In the genomic region with DNA sequence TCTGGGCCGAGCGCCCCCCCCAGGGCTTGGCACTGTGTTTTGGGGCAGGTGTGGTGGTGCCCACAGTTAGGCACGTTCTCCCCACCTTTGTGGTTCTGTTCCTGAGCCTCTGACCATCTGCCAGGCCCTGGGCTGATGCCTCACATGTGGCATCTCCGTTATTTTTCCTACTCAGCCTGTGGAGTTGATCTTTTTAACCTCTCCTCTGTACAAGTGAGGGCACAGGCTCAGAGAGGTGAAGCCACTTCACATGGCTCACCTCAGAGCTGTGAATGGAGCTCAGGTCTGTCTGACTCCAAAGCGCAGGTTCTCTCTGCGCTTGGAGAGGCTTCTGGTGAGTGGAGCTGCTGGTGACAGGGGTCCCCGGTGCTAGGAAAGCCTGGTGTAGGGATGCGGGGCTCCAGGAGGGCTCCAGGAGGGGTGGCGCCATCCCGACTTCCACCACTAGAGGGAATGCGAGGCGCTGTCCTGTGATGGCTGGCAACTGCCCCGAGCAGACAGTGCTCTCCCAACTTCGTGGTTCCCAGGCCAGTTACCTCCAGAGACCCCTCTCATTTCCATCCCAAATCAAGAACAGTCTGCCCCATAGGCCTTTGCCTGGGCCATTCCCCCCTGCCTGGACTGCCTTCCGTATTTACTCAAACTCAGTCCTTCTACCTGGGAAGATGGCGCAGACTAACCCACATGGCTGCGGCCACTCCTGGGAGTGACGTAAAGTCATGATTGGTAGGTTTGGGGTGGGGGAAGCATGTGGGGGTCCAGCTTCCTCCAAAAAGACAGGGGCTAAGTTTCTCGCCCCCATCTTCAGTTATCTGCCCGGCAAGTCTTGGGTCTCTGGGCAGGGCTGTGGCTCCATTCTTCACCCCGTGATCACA, we compare ENCODE assay signal across 8 cellular contexts. TPM values are rescaled to one million over a fixed set of nuclear protein-coding genes. Genes with fewer than 3 reads are reported as not detected.
A peak's percentile ranks its signal among the peaks of the same experiment; 100 is the strongest.
DNase-seq lines count a peak whose midpoint lies in the region; ATAC-seq lines count a peak whose summit lies in the region.

No MANE protein-coding gene starts in this region.

- no peaks in the 10 kb centered on the region for H3K36me3 ChIP-seq in adipocyte (ENCODE audit: control insufficient read depth, insufficient read depth, low read length, severe bottlenecking)

- no peaks in the 10 kb centered on the region for H3K9me3 ChIP-seq in adipocyte (ENCODE audit: control insufficient read depth, low read length)

- no peak for ATAC-seq in GM18498 (IDR thresholded peaks at IDR 0.05; ENCODE audit: unreplicated experiment)

- H3K27me3 ChIP-seq in adipocyte (replicated peaks; ENCODE audit: control insufficient read depth, insufficient read depth, low read length) = no peaks in the 10 kb centered on the region

- no peak overlapping the region for H3K4me3 ChIP-seq in adipocyte (ENCODE audit: low read length)

- H3K9ac ChIP-seq in adipocyte (ENCODE audit: low read length) = no peak overlapping the region

- DNase-seq in NCI-H345 (lab: John Stamatoyannopoulos, UW) = peak; percentile 7
- DNase-seq in NCI-H345 treated with DMSO at 0.1 percent for 48 hours (lab: John Stamatoyannopoulos, UW; ENCODE audit: unreplicated experiment) = no peak
- DNase-seq in SK-N-DZ (ENCODE audit: low spot score) = peak; percentile 54
- peak; percentile 44 for DNase-seq in adipocyte (ENCODE audit: low read depth)
- DNase-seq in iPS-NIHi11 (ENCODE audit: low spot score) = peak; percentile 92
- peak in 2 of 3 experiments; percentile 30 to 38 for DNase-seq in stimulated activated CD4-positive, alpha-beta T cell treated with anti-CD3 and anti-CD28 coated beads, TNF-alpha, amount 100 ng/mL, for 4 hours (ENCODE audit: low read depth in 3 of 3)
- DNase-seq in occipital lobe (lab: John Stamatoyannopoulos, UW) = no peak

- no peaks in the 10 kb centered on the region for H3K4me1 ChIP-seq in adipocyte (ENCODE audit: control insufficient read depth, insufficient read depth, low read length)

RNA-seq across cellular contexts. Expression of a gene that starts 9.9 kb away (rescaled TPM):
- 57.4 and 60.7 TPM in 2 replicates for polyA plus RNA-seq in SK-N-DZ (2014; cell fraction: cytosol; rRNA removed)
- polyA plus RNA-seq in SK-N-DZ (2014; cell fraction: nucleus; rRNA removed) = 21.8 and 23.0 TPM in 2 replicates
- 103 TPM for total RNA-seq in occipital lobe

RNA-seq across cellular contexts. Expression of a gene that starts 47.0 kb away (rescaled TPM):
- 15.9 and 17.4 TPM in 2 replicates for polyA plus RNA-seq in SK-N-DZ (2014; cell fraction: cytosol; rRNA removed)
- polyA plus RNA-seq in SK-N-DZ (2014; cell fraction: nucleus; rRNA removed) = 19.5 and 42.0 TPM in 2 replicates
- total RNA-seq in occipital lobe = 7.6 TPM

Comparison
In these comparisons a context has a peak if more than half of its experiments do, and no peak if none do; other contexts are left out.
1. DNase-seq: peak in NCI-H345 (single experiment), SK-N-DZ (single experiment), adipocyte (single experiment), iPS-NIHi11 (single experiment) and stimulated activated CD4-positive, alpha-beta T cell treated with anti-CD3 and anti-CD28 coated beads, TNF-alpha, amount 100 ng/mL, for 4 hours (2 of 3); none in NCI-H345 treated with DMSO at 0.1 percent for 48 hours (single experiment) and occipital lobe (single experiment).